8 cellular contexts compared by ENCODE assay signal in the genomic region with DNA sequence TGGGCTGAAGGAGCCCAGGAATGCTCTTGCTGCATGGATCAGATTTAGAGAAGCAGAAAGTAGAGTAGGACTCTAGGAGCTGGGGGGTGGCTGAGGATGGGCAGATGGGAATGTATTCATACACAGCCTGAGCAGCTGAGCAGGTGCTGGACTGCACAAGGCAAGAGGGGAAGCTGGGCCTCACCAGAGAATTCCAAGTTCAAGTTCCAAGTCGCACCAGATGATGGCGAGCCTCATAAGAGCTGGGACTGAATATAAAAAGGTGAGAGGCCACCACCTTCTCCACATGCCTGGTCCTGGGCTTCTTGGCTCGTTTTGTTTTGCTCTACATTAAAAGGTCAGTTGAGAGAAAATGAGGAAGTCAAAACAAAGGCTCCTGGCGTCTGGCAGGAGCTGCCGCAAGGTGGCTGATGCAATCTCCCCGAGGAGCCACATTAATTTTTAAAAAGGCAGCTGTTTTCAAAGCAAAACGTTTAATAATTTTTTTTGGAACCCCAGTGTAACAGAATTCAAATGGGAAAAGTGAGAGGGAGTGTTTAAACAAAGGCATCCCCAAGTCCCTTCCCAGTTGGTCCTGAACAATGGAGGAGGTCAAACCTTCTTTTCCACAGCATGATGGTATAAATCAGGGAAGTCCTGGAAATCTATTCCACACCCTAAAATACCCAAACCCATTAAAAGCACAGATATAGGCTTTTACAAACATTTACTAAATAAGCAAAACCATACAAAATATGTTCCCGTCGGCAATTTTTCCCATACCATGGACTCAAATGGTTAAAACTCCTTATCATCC. TPM values are rescaled to one million over a fixed set of nuclear protein-coding genes. Genes with fewer than 3 reads are reported as not detected.
DNase-seq lines count a peak whose midpoint lies in the region; ATAC-seq, FAIRE-seq and TF ChIP-seq lines count a peak whose summit lies in the region.

No MANE protein-coding gene starts in this region.

- intact Hi-C loops in pancreas (cut with DNase I), result loop anchor here in 2 of 3 donors (10.0 kb wide), 2 partner anchors 166 to 176 kb away; a partner anchor contains a TSS

- no peaks in the 10 kb centered on the region for H3K9me3 ChIP-seq in pancreas

- WGBS in pancreas, 2 donors, result 60 to 61% methylated on average over 9 of the region's 9 CpGs

- no peak for FAIRE-seq in pancreas (lab: Jason Lieb, UNC)

- no peaks in the 10 kb centered on the region for H3K27me3 ChIP-seq in pancreas

- H3K4me3 ChIP-seq in coronary artery, result no peak overlapping the region
- H3K4me3 ChIP-seq in pancreas, result no peak overlapping the region

- TF ChIP-seq CTCF in GM12872 (IDR thresholded peaks at IDR 0.05; ENCODE audit: insufficient read depth, low read depth, low read length) (peak; percentile 34; the same call in 1 of the 3 replicates), coronary artery (IDR thresholded peaks at IDR 0.05) (no peak), pancreas (IDR thresholded peaks at IDR 0.05) (no peak)

- ATAC-seq in pancreas (peak in 3 of 4 donors; percentile 7 to 38 (median 26)), left lobe of liver (no peak)

- H3K36me3 ChIP-seq in pancreas, result peaks cover 0 to 13% (median 0%) of the 10 kb centered on the region in 3 donors

- peak; percentile 77 for DNase-seq in MV-4-11 (lab: John Stamatoyannopoulos, UW)
- no peak for DNase-seq in coronary artery (ENCODE audit: low spot score)
- DNase-seq in pancreas, result no peak
- no peak for DNase-seq in NCI-H146 (lab: John Stamatoyannopoulos, UW)
- no peak for DNase-seq in left lobe of liver (ENCODE audit: low spot score)
- no peak for DNase-seq in hypothalamus (lab: John Stamatoyannopoulos, UW)
- DNase-seq in stimulated activated CD4-positive, alpha-beta T cell treated with anti-CD3 and anti-CD28 coated beads, Interleukin-4, amount 100 ng/mL, for 24 hours, result no peak

- H3K27ac ChIP-seq in coronary artery (peak overlapping the region; percentile 39 to 74), pancreas (peak overlapping the region in 2 of 4 donors; percentile 57 to 66)

- peaks cover 0 to 24% (median 6%) of the 10 kb centered on the region in 3 donors for H3K4me1 ChIP-seq in pancreas

RNA-seq across cellular contexts. Expression of a gene that starts 9.5 kb away (rescaled TPM):
- 10 to 100 TPM; 13.9 to 29.0 (median 21.0) TPM for total RNA-seq in pancreas
- 10 to 100 TPM; 25.2 to 28.2 TPM for polyA plus RNA-seq in pancreas
- total RNA-seq in left lobe of liver, result 15.0 TPM

RNA-seq across cellular contexts. Expression of a gene that starts 13.2 kb away (rescaled TPM):
- 10 to 100 TPM in 1 of 6 donors, 1 to 10 TPM in 5; 2.7 to 14.3 (median 4.3) TPM for total RNA-seq in pancreas
- polyA plus RNA-seq in pancreas, result 1 to 10 TPM; 5.0 to 6.5 TPM
- total RNA-seq in left lobe of liver, result 32.4 TPM

RNA-seq across cellular contexts. Expression of a gene that starts 50.3 kb away (rescaled TPM):
- total RNA-seq in pancreas (10 to 100 TPM; 17.8 to 28.9 (median 23.0) TPM), left lobe of liver (9.3 TPM)
- 10 to 100 TPM; 43.0 to 47.9 TPM for polyA plus RNA-seq in pancreas
